28 cellular contexts compared by ENCODE assay signal in the genomic region with DNA sequence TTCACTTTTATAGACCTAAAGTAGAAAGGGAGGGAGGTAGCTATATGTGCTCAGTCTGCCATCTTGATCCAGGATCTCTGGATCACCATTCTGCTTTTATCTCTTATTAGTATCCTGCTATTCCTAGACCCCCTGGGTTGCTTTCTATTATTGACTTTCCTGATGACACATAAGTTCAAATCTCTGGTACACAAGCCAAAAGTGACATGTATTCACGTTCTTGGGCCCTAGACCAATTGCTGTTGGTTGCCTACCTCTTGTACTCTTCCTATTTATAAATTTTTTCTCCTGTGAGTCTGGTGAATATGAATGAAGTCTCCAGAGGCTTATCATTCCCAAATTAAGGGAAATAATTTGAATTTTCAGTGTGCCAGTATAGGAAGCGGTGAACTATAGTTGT.
"Had no signal": no experiment of that assay in that cellular context is flagged by ENCODE, and none has a peak within 500 bp of the region (broad histone marks: within the 10 kb centered on the region; RNA-seq: fewer than 3 reads in every experiment).

No MANE protein-coding gene starts in this region.

- H3K4me1 Mint-ChIP-seq: stimulated activated effector memory CD8-positive, alpha-beta T cell treated with anti-CD3 and anti-CD28 coated beads, Interleukin-12 subunit alpha, Interleukin-12 subunit beta, amount 100 ng/mL, for 72 hours; stimulated activated memory B cell treated with anti-CD40 and anti-IgM and Interleukin-4, amounts not matched to agents 10 μg/mL and 1 μg/mL and 100 μg/mL, for 72 hours; stimulated activated naive CD8-positive, alpha-beta T cell treated with anti-CD3 and anti-CD28 coated beads, Interleukin-15, amount 100 ng/mL, for 72 hours had no signal

- H3K36me3 ChIP-seq: uterus had no signal

- H3K9me3 ChIP-seq: suprapubic skin, testis, thoracic aorta, thyroid gland, transverse colon, upper lobe of right lung, vagina had no signal

- H3K4me3 ChIP-seq: stomach, suprapubic skin, testis, thoracic aorta, thyroid gland, tibial artery, tibial nerve, transverse colon, upper lobe of left lung, upper lobe of right lung, uterus, vagina had no signal

- H3K4me1 ChIP-seq: suprapubic skin, thyroid gland, tibial artery, upper lobe of right lung, uterus, vagina had no signal

- H3K27ac Mint-ChIP-seq: stimulated activated effector memory CD8-positive, alpha-beta T cell treated with anti-CD3 and anti-CD28 coated beads, Interleukin-12 subunit alpha, Interleukin-12 subunit beta, amount 100 ng/mL, for 72 hours; stimulated activated memory B cell treated with anti-CD40 and anti-IgM and Interleukin-4, amounts not matched to agents 10 μg/mL and 1 μg/mL and 100 μg/mL, for 72 hours; stimulated activated naive B cell treated with anti-CD40 and anti-IgM and Interleukin-4, amounts not matched to agents 10 μg/mL and 1 μg/mL and 100 μg/mL, for 72 hours; stimulated activated naive CD8-positive, alpha-beta T cell treated with anti-CD3 and anti-CD28 coated beads, Interleukin-15, amount 100 ng/mL, for 72 hours; stimulated activated naive CD8-positive, alpha-beta T cell treated with anti-CD3 and anti-CD28 coated beads, Interleukin-15, Interleukin-2, amounts not matched to agents 100 ng/mL and 50 ng/mL, for 24 hours; type B pancreatic cell had no signal

- H3K27me3 ChIP-seq: stomach, suprapubic skin, testis, thyroid gland, tibial artery, tibial nerve, transverse colon, upper lobe of left lung, upper lobe of right lung, uterus, vagina had no signal

- H3K27me3 Mint-ChIP-seq: stimulated activated memory B cell treated with anti-CD40 and anti-IgM and Interleukin-4, amounts not matched to agents 10 μg/mL and 1 μg/mL and 100 μg/mL, for 72 hours; stimulated activated naive B cell treated with anti-CD40 and anti-IgM and Interleukin-4, amounts not matched to agents 10 μg/mL and 1 μg/mL and 100 μg/mL, for 72 hours; stimulated activated naive CD8-positive, alpha-beta T cell treated with anti-CD3 and anti-CD28 coated beads, Interleukin-15, amount 100 ng/mL, for 72 hours; stimulated activated naive CD8-positive, alpha-beta T cell treated with anti-CD3 and anti-CD28 coated beads, Interleukin-15, Interleukin-2, amounts not matched to agents 100 ng/mL and 50 ng/mL, for 24 hours; type B pancreatic cell had no signal

- H3K27ac ChIP-seq: stomach, suprapubic skin, testis, thoracic aorta, thyroid gland, tibial artery, tibial nerve, transverse colon, upper lobe of left lung, upper lobe of right lung, uterus, vagina had no signal

- H3K4me3 Mint-ChIP-seq: stimulated activated effector memory CD8-positive, alpha-beta T cell treated with anti-CD3 and anti-CD28 coated beads, Interleukin-12 subunit alpha, Interleukin-12 subunit beta, amount 100 ng/mL, for 72 hours; stimulated activated memory B cell treated with anti-CD40 and anti-IgM and Interleukin-4, amounts not matched to agents 10 μg/mL and 1 μg/mL and 100 μg/mL, for 72 hours; stimulated activated naive B cell treated with anti-CD40 and anti-IgM and Interleukin-4, amounts not matched to agents 10 μg/mL and 1 μg/mL and 100 μg/mL, for 72 hours; stimulated activated naive CD8-positive, alpha-beta T cell treated with anti-CD3 and anti-CD28 coated beads, Interleukin-15, amount 100 ng/mL, for 72 hours; stimulated activated naive CD8-positive, alpha-beta T cell treated with anti-CD3 and anti-CD28 coated beads, Interleukin-15, Interleukin-2, amounts not matched to agents 100 ng/mL and 50 ng/mL, for 24 hours; type B pancreatic cell had no signal

- DNase-seq: stimulated activated CD4-positive, alpha-beta T cell treated with anti-CD3 and anti-CD28 coated beads, Interleukin-2, amount 100 ng/mL, for 48 hours; stimulated activated CD4-positive, alpha-beta T cell treated with anti-CD3 and anti-CD28 coated beads, Interleukin-4, amount 100 ng/mL, for 1 hour; stimulated activated CD4-positive, alpha-beta T cell treated with anti-CD3 and anti-CD28 coated beads, Interleukin-4, amount 100 ng/mL, for 24 hours; stimulated activated CD4-positive, alpha-beta T cell treated with anti-CD3 and anti-CD28 coated beads, Interleukin-4, amount 100 ng/mL, for 4 hours; stimulated activated CD8-positive, alpha-beta memory T cell treated with anti-CD3 and anti-CD28 coated beads, Interleukin-4, amount 100 ng/mL, for 48 hours; stimulated activated naive B cell treated with anti-CD40 and anti-IgM and Interleukin-4, amounts not matched to agents 10 μg/mL and 1 μg/mL and 100 μg/mL, for 72 hours; stimulated activated naive CD4-positive, alpha-beta T cell; stimulated activated naive CD4-positive, alpha-beta T cell treated with Interleukin-2 at 50 U/mL for 16 hours; stimulated activated naive CD8-positive, alpha-beta T cell treated with anti-CD3 and anti-CD28 coated beads, Interleukin-15, amount 100 ng/mL, for 72 hours; stimulated activated naive CD8-positive, alpha-beta T cell treated with anti-CD3 and anti-CD28 coated beads, Interleukin-15, Interleukin-2, amounts not matched to agents 100 U/mL and 50 U/mL, for 24 hours; stomach; substantia nigra; testis; thyroid gland; tibial artery; transverse colon; trophoblast cell; upper lobe of left lung; upper lobe of right lung; uterus had no signal
